In the genomic region with DNA sequence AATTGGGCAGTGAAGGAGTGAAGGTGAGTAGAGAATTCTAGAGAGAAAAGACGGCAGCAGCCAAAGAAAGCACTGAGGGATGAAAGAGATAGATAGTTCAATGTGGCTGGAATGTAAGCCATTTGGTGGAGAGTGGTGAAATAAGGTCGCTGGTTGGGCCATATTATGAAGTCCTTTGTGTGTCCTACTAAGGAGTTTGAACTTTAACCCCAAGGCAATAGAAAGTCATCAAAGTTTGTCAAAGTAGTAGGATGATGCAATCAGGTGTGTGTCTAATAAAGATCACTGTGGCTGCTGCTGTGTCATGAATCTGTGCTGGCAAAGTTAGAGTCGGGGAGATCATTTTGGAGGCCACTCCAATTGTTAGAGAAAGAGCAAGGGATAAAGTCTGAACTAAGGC, we compare ENCODE assay signal across 1 cellular context.
A peak's percentile ranks its signal among the peaks of the same experiment; 100 is the strongest.
TF ChIP-seq lines count a peak whose summit lies in the region.

No MANE protein-coding gene starts in this region.

TF ChIP-seq in K562, 482 proteins besides CTCF, POLR2A, EP300 and RAD21 (continued from another document and continues in another):
- TF ChIP-seq BRD4 (IDR thresholded peaks at IDR 0.05) (no peak), NR2C2 (CRISPR knock-in tag; IDR thresholded peaks at IDR 0.05) (peak; percentile 86), NR2C2 (tag; IDR thresholded peaks at IDR 0.05) (peak; percentile 90), MEF2D (tag; conservative IDR thresholded peaks at IDR 0.05; ENCODE audit: low read depth) (peak; percentile 33; the same call in 1 of the 2 replicates), HNRNPLL (IDR thresholded peaks at IDR 0.05; ENCODE audit: low read depth, low read length, poor library complexity, severe bottlenecking) (no peak), HNRNPUL1 (IDR thresholded peaks at IDR 0.05; ENCODE audit: low read length) (no peak), CREM (IDR thresholded peaks at IDR 0.05; ENCODE audit: low read depth) (no peak), L3MBTL2 (IDR thresholded peaks at IDR 0.05) (no peak), ZNF239 (CRISPR knock-in tag; IDR thresholded peaks at IDR 0.05) (no peak), ZSCAN32 (CRISPR knock-in tag; IDR thresholded peaks at IDR 0.05) (peak; percentile 93), NONO (IDR thresholded peaks at IDR 0.05; ENCODE audit: low read depth in 2 of 2, low read length in 1 of 2) (no peak), TFAM (CRISPR knock-in tag; conservative IDR thresholded peaks at IDR 0.05) (no peak), ZNF77 (CRISPR knock-in tag; IDR thresholded peaks at IDR 0.05) (no peak), BRCA1 (IDR thresholded peaks at IDR 0.05) (no peak), BRCA1 (CRISPR knock-in tag; IDR thresholded peaks at IDR 0.05) (no peak), ZNF134 (CRISPR knock-in tag; conservative IDR thresholded peaks at IDR 0.05) (no peak), ETV6 (IDR thresholded peaks at IDR 0.05; ENCODE audit: borderline replicate concordance in 1 of 2, low read depth in 2 of 2, low read length in 1 of 2) (no peak), ETV6 (CRISPR knock-in tag; IDR thresholded peaks at IDR 0.05; ENCODE audit: borderline replicate concordance) (no peak), ESRRA (IDR thresholded peaks at IDR 0.05; ENCODE audit: borderline replicate concordance, low read depth) (peak; percentile 64; the same call in 1 of the 2 replicates), SREBF2 (CRISPR knock-in tag; IDR thresholded peaks at IDR 0.05) (no peak), MAFG (tag; conservative IDR thresholded peaks at IDR 0.05) (peak; percentile 38), HDAC8 (tag; IDR thresholded peaks at IDR 0.05) (no peak), RFX1 (IDR thresholded peaks at IDR 0.05) (no peak), ZFP30 (CRISPR knock-in tag; IDR thresholded peaks at IDR 0.05; ENCODE audit: borderline replicate concordance) (no peak), CBFB (CRISPR knock-in tag; IDR thresholded peaks at IDR 0.05) (no peak), MBD2 (IDR thresholded peaks at IDR 0.05; ENCODE audit: borderline replicate concordance, low read depth) (no peak), ZNF408 (CRISPR knock-in tag; IDR thresholded peaks at IDR 0.05; ENCODE audit: low read depth) (no peak), CHD4 (IDR thresholded peaks at IDR 0.05; ENCODE audit: insufficient read depth, insufficient replicate concordance, low read depth, low read length, poor library complexity, severe bottlenecking) (no peak), ZNF75A (CRISPR knock-in tag; IDR thresholded peaks at IDR 0.05) (no peak), TAL1 (IDR thresholded peaks at IDR 0.05) (no peak), YY1 (IDR thresholded peaks at IDR 0.05; ENCODE audit: borderline replicate concordance in 1 of 3, control insufficient read depth in 1 of 3, extremely low read depth in 1 of 3, insufficient read depth in 3 of 3, insufficient read length in 1 of 3, insufficient replicate concordance in 2 of 3, low read depth in 1 of 3, low read length in 2 of 3) (no peak), MTA2 (IDR thresholded peaks at IDR 0.05; ENCODE audit: low read depth) (no peak), HDGF (IDR thresholded peaks at IDR 0.05) (no peak)
- TF ChIP-seq, protein P1, sequence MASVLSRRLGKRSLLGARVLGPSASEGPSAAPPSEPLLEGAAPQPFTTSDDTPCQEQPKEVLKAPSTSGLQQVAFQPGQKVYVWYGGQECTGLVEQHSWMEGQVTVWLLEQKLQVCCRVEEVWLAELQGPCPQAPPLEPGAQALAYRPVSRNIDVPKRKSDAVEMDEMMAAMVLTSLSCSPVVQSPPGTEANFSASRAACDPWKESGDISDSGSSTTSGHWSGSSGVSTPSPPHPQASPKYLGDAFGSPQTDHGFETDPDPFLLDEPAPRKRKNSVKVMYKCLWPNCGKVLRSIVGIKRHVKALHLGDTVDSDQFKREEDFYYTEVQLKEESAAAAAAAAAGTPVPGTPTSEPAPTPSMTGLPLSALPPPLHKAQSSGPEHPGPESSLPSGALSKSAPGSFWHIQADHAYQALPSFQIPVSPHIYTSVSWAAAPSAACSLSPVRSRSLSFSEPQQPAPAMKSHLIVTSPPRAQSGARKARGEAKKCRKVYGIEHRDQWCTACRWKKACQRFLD (CRISPR knock-in tag; IDR thresholded peaks at IDR 0.05) = no peak
- TF ChIP-seq, protein P2, sequence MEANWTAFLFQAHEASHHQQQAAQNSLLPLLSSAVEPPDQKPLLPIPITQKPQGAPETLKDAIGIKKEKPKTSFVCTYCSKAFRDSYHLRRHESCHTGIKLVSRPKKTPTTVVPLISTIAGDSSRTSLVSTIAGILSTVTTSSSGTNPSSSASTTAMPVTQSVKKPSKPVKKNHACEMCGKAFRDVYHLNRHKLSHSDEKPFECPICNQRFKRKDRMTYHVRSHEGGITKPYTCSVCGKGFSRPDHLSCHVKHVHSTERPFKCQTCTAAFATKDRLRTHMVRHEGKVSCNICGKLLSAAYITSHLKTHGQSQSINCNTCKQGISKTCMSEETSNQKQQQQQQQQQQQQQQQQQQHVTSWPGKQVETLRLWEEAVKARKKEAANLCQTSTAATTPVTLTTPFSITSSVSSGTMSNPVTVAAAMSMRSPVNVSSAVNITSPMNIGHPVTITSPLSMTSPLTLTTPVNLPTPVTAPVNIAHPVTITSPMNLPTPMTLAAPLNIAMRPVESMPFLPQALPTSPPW (CRISPR knock-in tag; IDR thresholded peaks at IDR 0.05) = no peak
- TF ChIP-seq, protein P3, sequence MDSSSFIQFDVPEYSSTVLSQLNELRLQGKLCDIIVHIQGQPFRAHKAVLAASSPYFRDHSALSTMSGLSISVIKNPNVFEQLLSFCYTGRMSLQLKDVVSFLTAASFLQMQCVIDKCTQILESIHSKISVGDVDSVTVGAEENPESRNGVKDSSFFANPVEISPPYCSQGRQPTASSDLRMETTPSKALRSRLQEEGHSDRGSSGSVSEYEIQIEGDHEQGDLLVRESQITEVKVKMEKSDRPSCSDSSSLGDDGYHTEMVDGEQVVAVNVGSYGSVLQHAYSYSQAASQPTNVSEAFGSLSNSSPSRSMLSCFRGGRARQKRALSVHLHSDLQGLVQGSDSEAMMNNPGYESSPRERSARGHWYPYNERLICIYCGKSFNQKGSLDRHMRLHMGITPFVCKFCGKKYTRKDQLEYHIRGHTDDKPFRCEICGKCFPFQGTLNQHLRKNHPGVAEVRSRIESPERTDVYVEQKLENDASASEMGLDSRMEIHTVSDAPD (CRISPR knock-in tag; IDR thresholded peaks at IDR 0.05) = no peak
- TF ChIP-seq, protein P4, sequence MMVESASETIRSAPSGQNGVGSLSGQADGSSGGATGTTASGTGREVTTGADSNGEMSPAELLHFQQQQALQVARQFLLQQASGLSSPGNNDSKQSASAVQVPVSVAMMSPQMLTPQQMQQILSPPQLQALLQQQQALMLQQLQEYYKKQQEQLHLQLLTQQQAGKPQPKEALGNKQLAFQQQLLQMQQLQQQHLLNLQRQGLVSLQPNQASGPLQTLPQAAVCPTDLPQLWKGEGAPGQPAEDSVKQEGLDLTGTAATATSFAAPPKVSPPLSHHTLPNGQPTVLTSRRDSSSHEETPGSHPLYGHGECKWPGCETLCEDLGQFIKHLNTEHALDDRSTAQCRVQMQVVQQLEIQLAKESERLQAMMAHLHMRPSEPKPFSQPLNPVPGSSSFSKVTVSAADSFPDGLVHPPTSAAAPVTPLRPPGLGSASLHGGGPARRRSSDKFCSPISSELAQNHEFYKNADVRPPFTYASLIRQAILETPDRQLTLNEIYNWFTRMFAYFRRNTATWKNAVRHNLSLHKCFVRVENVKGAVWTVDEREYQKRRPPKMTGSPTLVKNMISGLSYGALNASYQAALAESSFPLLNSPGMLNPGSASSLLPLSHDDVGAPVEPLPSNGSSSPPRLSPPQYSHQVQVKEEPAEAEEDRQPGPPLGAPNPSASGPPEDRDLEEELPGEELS (CRISPR knock-in tag; IDR thresholded peaks at IDR 0.05; ENCODE audit: borderline replicate concordance) = no peak
- TF ChIP-seq, protein P5, sequence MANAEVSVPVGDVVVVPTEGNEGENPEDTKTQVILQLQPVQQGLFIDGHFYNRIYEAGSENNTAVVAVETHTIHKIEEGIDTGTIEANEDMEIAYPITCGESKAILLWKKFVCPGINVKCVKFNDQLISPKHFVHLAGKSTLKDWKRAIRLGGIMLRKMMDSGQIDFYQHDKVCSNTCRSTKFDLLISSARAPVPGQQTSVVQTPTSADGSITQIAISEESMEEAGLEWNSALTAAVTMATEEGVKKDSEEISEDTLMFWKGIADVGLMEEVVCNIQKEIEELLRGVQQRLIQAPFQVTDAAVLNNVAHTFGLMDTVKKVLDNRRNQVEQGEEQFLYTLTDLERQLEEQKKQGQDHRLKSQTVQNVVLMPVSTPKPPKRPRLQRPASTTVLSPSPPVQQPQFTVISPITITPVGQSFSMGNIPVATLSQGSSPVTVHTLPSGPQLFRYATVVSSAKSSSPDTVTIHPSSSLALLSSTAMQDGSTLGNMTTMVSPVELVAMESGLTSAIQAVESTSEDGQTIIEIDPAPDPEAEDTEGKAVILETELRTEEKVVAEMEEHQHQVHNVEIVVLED (CRISPR knock-in tag; IDR thresholded peaks at IDR 0.05) = no peak
- TF ChIP-seq, protein P6, sequence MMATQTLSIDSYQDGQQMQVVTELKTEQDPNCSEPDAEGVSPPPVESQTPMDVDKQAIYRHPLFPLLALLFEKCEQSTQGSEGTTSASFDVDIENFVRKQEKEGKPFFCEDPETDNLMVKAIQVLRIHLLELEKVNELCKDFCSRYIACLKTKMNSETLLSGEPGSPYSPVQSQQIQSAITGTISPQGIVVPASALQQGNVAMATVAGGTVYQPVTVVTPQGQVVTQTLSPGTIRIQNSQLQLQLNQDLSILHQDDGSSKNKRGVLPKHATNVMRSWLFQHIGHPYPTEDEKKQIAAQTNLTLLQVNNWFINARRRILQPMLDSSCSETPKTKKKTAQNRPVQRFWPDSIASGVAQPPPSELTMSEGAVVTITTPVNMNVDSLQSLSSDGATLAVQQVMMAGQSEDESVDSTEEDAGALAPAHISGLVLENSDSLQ (IDR thresholded peaks at IDR 0.05) = peak; percentile 11; the same call in 1 of the 2 replicates
- TF ChIP-seq, protein P7, sequence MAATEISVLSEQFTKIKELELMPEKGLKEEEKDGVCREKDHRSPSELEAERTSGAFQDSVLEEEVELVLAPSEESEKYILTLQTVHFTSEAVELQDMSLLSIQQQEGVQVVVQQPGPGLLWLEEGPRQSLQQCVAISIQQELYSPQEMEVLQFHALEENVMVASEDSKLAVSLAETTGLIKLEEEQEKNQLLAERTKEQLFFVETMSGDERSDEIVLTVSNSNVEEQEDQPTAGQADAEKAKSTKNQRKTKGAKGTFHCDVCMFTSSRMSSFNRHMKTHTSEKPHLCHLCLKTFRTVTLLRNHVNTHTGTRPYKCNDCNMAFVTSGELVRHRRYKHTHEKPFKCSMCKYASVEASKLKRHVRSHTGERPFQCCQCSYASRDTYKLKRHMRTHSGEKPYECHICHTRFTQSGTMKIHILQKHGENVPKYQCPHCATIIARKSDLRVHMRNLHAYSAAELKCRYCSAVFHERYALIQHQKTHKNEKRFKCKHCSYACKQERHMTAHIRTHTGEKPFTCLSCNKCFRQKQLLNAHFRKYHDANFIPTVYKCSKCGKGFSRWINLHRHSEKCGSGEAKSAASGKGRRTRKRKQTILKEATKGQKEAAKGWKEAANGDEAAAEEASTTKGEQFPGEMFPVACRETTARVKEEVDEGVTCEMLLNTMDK (IDR thresholded peaks at IDR 0.05; ENCODE audit: borderline replicate concordance, insufficient read depth, low read depth, low read length, poor library complexity, severe bottlenecking) = no peak
- TF ChIP-seq, protein P8, sequence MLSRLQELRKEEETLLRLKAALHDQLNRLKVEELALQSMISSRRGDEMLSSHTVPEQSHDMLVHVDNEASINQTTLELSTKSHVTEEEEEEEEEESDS (CRISPR knock-in tag; IDR thresholded peaks at IDR 0.05) = no peak
- TF ChIP-seq, protein P9, sequence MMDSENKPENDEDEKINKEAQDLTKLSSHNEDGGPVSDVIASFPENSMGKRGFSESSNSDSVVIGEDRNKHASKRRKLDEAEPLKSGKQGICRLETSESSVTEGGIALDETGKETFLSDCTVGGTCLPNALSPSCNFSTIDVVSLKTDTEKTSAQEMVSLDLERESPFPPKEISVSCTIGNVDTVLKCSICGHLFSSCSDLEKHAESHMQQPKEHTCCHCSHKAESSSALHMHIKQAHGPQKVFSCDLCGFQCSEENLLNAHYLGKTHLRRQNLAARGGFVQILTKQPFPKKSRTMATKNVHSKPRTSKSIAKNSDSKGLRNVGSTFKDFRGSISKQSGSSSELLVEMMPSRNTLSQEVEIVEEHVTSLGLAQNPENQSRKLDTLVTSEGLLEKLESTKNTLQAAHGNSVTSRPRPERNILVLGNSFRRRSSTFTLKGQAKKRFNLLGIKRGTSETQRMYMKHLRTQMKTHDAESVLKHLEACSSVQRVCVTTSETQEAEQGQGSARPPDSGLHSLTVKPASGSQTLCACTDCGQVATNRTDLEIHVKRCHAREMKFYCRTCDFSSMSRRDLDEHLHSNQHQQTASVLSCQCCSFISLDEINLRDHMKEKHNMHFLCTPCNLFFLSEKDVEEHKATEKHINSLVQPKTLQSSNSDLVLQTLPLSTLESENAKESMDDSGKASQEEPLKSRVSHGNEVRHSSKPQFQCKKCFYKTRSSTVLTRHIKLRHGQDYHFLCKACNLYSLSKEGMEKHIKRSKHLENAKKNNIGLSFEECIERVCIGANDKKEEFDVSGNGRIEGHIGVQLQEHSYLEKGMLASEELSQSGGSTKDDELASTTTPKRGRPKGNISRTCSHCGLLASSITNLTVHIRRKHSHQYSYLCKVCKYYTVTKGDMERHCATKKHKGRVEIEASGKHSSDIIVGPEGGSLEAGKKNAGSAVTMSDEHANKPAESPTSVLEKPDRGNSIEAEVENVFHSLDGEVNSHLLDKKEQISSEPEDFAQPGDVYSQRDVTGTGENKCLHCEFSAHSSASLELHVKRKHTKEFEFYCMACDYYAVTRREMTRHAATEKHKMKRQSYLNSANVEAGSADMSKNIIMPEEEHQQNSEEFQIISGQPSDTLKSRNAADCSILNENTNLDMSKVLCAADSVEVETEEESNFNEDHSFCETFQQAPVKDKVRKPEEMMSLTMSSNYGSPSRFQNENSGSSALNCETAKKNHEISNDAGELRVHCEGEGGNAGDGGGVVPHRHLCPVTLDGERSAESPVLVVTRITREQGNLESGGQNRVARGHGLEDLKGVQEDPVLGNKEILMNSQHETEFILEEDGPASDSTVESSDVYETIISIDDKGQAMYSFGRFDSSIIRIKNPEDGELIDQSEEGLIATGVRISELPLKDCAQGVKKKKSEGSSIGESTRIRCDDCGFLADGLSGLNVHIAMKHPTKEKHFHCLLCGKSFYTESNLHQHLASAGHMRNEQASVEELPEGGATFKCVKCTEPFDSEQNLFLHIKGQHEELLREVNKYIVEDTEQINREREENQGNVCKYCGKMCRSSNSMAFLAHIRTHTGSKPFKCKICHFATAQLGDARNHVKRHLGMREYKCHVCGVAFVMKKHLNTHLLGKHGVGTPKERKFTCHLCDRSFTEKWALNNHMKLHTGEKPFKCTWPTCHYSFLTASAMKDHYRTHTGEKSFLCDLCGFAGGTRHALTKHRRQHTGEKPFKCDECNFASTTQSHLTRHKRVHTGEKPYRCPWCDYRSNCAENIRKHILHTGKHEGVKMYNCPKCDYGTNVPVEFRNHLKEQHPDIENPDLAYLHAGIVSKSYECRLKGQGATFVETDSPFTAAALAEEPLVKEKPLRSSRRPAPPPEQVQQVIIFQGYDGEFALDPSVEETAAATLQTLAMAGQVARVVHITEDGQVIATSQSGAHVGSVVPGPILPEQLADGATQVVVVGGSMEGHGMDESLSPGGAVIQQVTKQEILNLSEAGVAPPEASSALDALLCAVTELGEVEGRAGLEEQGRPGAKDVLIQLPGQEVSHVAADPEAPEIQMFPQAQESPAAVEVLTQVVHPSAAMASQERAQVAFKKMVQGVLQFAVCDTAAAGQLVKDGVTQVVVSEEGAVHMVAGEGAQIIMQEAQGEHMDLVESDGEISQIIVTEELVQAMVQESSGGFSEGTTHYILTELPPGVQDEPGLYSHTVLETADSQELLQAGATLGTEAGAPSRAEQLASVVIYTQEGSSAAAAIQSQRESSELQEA (IDR thresholded peaks at IDR 0.05; ENCODE audit: low read depth) = no peak
